Comparison of ENCODE assay signal across 27 cellular contexts in the genomic region with DNA sequence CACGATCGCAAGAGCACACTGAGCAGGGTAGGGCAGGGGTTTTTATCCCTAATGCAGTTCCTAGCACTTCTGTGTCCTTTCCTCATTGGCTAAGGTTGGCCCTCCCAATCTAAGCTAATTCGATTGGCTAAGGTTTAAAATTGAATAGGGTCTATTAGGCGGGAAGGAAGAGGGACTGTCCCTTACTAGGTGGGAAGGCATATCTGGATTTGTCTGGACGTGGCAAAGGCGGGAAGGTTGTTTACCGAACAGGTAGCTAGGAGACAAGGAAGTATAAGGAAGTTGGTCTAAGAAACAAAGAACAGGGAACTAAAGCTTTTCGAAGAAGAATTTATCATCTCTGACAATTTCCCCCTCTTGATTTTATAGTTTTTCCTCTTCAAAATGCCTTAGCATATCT.
"Had no signal": no experiment of that assay in that cellular context is flagged by ENCODE, and none has a peak within 500 bp of the region (broad histone marks: within the 10 kb centered on the region; RNA-seq: fewer than 3 reads in every experiment).

No MANE protein-coding gene starts in this region.

- FAIRE-seq: astrocyte, K562 had no signal

- DNase-seq: activated B cell treated with CpG ODN at 0.5 μM for 24 hours; activated CD4-positive, alpha-beta memory T cell treated with anti-CD3 and anti-CD28 coated beads, Interleukin-2, amount 10 ng/mL, durations not matched to agents 7 days and 5 days; activated CD4-positive, alpha-beta T cell treated with anti-CD3 and anti-CD28 coated beads for 1 hour; activated CD4-positive, alpha-beta T cell treated with anti-CD3 and anti-CD28 coated beads, Interleukin-2, amount 50 U/mL, for 1 hour; activated gamma-delta T cell; activated naive CD4-positive, alpha-beta T cell treated with anti-CD3 and anti-CD28 coated beads for 36 hours; activated T-cell treated with anti-CD3 and anti-CD28 coated beads for 4 hours; activated T-cell treated with anti-CD3 and anti-CD28 coated beads, Interleukin-2, amount 50 U/mL, for 48 hours; amygdala; Karpas-422; MM.1S; NCI-H146; NCI-H2029; NCI-H2107; NCI-H2171 treated with DMSO at 0.1 percent for 48 hours; NCI-H510A treated with DMSO at 0.1 percent for 48 hours; NCI-H69; Peyer's patch; SIG-M5; T-helper 17 cell; T-helper 9 cell had no signal

- H3K36me3 Mint-ChIP-seq: activated naive CD8-positive, alpha-beta T cell; brain had no signal

- H3K4me3 ChIP-seq: K562, Peyer's patch had no signal

- H3K27me3 ChIP-seq: Peyer's patch had no signal

- H3K4me3 Mint-ChIP-seq: activated B cell treated with CpG ODN at 0.5 μM for 24 hours; activated CD4-positive, alpha-beta memory T cell treated with anti-CD3 and anti-CD28 coated beads, Interleukin-2, amount 10 ng/mL, durations not matched to agents 7 days and 5 days; activated naive CD4-positive, alpha-beta T cell treated with anti-CD3 and anti-CD28 coated beads for 36 hours; activated naive CD8-positive, alpha-beta T cell; activated T-helper 17 cell treated with anti-CD3 and anti-CD28 coated beads, Interleukin-2, amount 50 U/mL, for 72 hours; brain; central memory CD8-positive, alpha-beta T cell; T-helper 17 cell had no signal

- H3K36me3 ChIP-seq: Peyer's patch had no signal

- H3K4me1 ChIP-seq: Peyer's patch had no signal

- H3K9me3 ChIP-seq: Peyer's patch had no signal

- H3K4me1 Mint-ChIP-seq: activated B cell treated with CpG ODN at 0.5 μM for 24 hours; brain; central memory CD8-positive, alpha-beta T cell had no signal

- H3K9me3 Mint-ChIP-seq: activated B cell treated with CpG ODN at 0.5 μM for 24 hours; activated naive CD4-positive, alpha-beta T cell treated with anti-CD3 and anti-CD28 coated beads for 36 hours; brain; central memory CD8-positive, alpha-beta T cell had no signal

- ATAC-seq: activated T-helper 17 cell treated with anti-CD3 and anti-CD28 coated beads, Interleukin-2, amount 50 U/mL, for 72 hours; K562; T-helper 17 cell had no signal

- H3K27ac Mint-ChIP-seq: activated B cell treated with CpG ODN at 0.5 μM for 24 hours; activated CD4-positive, alpha-beta memory T cell treated with anti-CD3 and anti-CD28 coated beads, Interleukin-2, amount 10 ng/mL, durations not matched to agents 7 days and 5 days; activated naive CD4-positive, alpha-beta T cell treated with anti-CD3 and anti-CD28 coated beads for 36 hours; activated naive CD8-positive, alpha-beta T cell; activated T-helper 17 cell treated with anti-CD3 and anti-CD28 coated beads, Interleukin-2, amount 50 U/mL, for 72 hours; brain; T-helper 17 cell had no signal

- H3K27me3 Mint-ChIP-seq: activated naive CD8-positive, alpha-beta T cell; central memory CD8-positive, alpha-beta T cell had no signal
